22 cellular contexts compared by ENCODE assay signal in genomic region chr12:12046401-12046800, GRCh38. TPM values are rescaled to one million over a fixed set of nuclear protein-coding genes. Genes with fewer than 3 reads are reported as not detected.
DNase-seq lines count a peak whose midpoint lies in the region; FAIRE-seq and TF ChIP-seq lines count a peak whose summit lies in the region.
"Had no signal": no experiment of that assay in that cellular context is flagged by ENCODE, and none has a peak within 500 bp of the region (broad histone marks: within the 10 kb centered on the region; RNA-seq: fewer than 3 reads in every experiment).

No MANE protein-coding gene starts in this region.

- TF ChIP-seq POLR2A in H1 (IDR thresholded peaks at IDR 0.05; ENCODE audit: control extremely low read depth in 1 of 2, low read depth in 2 of 2, low read length in 2 of 2) (no peak), sigmoid colon (IDR thresholded peaks at IDR 0.05) (no peak), lower leg skin (IDR thresholded peaks at IDR 0.05) (no peak)

- H3K23me2 ChIP-seq in H1 (ENCODE audit: low read depth, low read length) = peaks cover 7% of the 10 kb centered on the region

- FAIRE-seq in H1 (lab: Jason Lieb, UNC) = no peak
- FAIRE-seq: A204.1, D721Med, H54, RCC 7860 had no signal

- H3K4me3 ChIP-seq in HEK293 (ENCODE audit: low read depth, low read length) (no peak overlapping the region), H1 (ENCODE audit: extremely low read depth in 1 of 4, insufficient read depth in 2 of 4, low read depth in 3 of 4, low read length in 4 of 4) (no peak overlapping the region), fibroblast of villous mesenchyme (ENCODE audit: low read depth, low read length) (no peak overlapping the region), sigmoid colon (no peak overlapping the region), lower leg skin (ENCODE audit: low read depth, poor library complexity, severe bottlenecking) (no peak overlapping the region)
- H3K4me3 ChIP-seq: SJCRH30 had no signal

- H3K56ac ChIP-seq in H1 (replicated peaks; ENCODE audit: insufficient read length, low read depth, low read length) = no peak overlapping the region

- TF ChIP-seq CTCF in HEK293 (tag by site-specific recombination; IDR thresholded peaks at IDR 0.05) (no peak), H1 (IDR thresholded peaks at IDR 0.05; ENCODE audit: control extremely low read depth in 1 of 3, insufficient read depth in 1 of 3, low read depth in 1 of 3, low read length in 3 of 3) (no peak), fibroblast of villous mesenchyme (IDR thresholded peaks at IDR 0.05; ENCODE audit: insufficient read depth, low read depth, low read length) (no peak), sigmoid colon (IDR thresholded peaks at IDR 0.05) (no peak), lower leg skin (IDR thresholded peaks at IDR 0.05) (no peak)

- H3K4me1 ChIP-seq in HEK293 (ENCODE audit: control insufficient read depth, insufficient read depth, low read length) (no peaks in the 10 kb centered on the region), H1 (replicated peaks in 1 of 4; ENCODE audit: control insufficient read depth in 3 of 4, insufficient read depth in 4 of 4, low read length in 3 of 4) (no peaks in the 10 kb centered on the region), sigmoid colon (peaks cover 0 to 27% (median 4%) of the 10 kb centered on the region in 4 donors)
- H3K4me1 ChIP-seq: SJCRH30 had no signal

- peak overlapping the region; percentile 95; the same call in 1 of the 2 replicates for H2BK5ac ChIP-seq in H1 (ENCODE audit: low read depth, low read length)

- H3K79me2 ChIP-seq in H1 (ENCODE audit: control insufficient read depth in 1 of 2, insufficient read depth in 2 of 2, low read length in 2 of 2) = no peaks in the 10 kb centered on the region; a peak in 1 of 4 replicates

- H3K23ac ChIP-seq in H1 (ENCODE audit: insufficient read length) = no peak overlapping the region

- H2AFZ ChIP-seq in H1 (ENCODE audit: low read length) = no peak overlapping the region

- no peak overlapping the region for H4K91ac ChIP-seq in H1 (replicated peaks; ENCODE audit: insufficient read length, low read length)

- peak overlapping the region; percentile 27; the same call in 1 of the 2 replicates for H2BK12ac ChIP-seq in H1 (ENCODE audit: low read depth, low read length)

- intact Hi-C loops in sigmoid colon (cut with DNase I) = loop anchor here (10.0 kb wide), 1 partner anchor 218 kb away; the partner anchor contains the start of gene LRP6
- intact Hi-C loops in lower leg skin (cut with DNase I; ENCODE audit: low total_unique reads) = no loop called here

- no peak overlapping the region for H3K18ac ChIP-seq in H1 (ENCODE audit: extremely low read depth, low read length)

- POLR2A ChIA-PET in HEK293 (lab: Yijun Ruan, JAX) (no interaction called here), H1 (lab: Charles Lee; ENCODE audit: partially characterized antibody) (no interaction called here)

- H3K27me3 ChIP-seq in H1 (replicated peaks in 1 of 4; ENCODE audit: control insufficient read depth in 3 of 4, extremely low read depth in 1 of 4, insufficient read depth in 3 of 4, low read length in 3 of 4) (no peaks in the 10 kb centered on the region), sigmoid colon (no peaks in the 10 kb centered on the region)
- H3K27me3 ChIP-seq: SJCRH30 had no signal

- no peak overlapping the region for H3K14ac ChIP-seq in H1 (ENCODE audit: insufficient read length)

- no peak for DNase-seq in H1 (ENCODE audit: low read depth in 1 of 2, low spot score in 2 of 2)
- peak; percentile 39 for DNase-seq in fibroblast of villous mesenchyme (ENCODE audit: low read depth)
- peak; percentile 83 for DNase-seq in sigmoid colon
- no peak for DNase-seq in MV-4-11 (lab: John Stamatoyannopoulos, UW)
- DNase-seq in lower leg skin (ENCODE audit: low spot score in 2 of 2) = no peak
- DNase-seq in iPS-NIHi11 (ENCODE audit: low spot score) = no peak
- DNase-seq: DMS53, GF-D8, NCI-H1694 treated with DMSO at 0.1 percent for 48 hours, NCI-H2081 treated with DMSO at 0.1 percent for 48 hours, NCI-H2171 treated with DMSO at 0.1 percent for 48 hours, NCI-H524 treated with DMSO at 0.1 percent for 48 hours, NCI-H82, SJCRH30 had no signal

- H3K9ac ChIP-seq in H1 (replicated peaks in 1 of 4; ENCODE audit: extremely low read depth in 1 of 4, low read depth in 3 of 4, low read length in 3 of 4) = no peak overlapping the region

- no peak overlapping the region for H4K5ac ChIP-seq in H1 (ENCODE audit: insufficient read length, low read depth, low read length)

- no peaks in the 10 kb centered on the region for H3K36me3 ChIP-seq in HEK293 (ENCODE audit: control insufficient read depth in 2 of 2, insufficient read depth in 1 of 2, low read length in 2 of 2)
- H3K36me3 ChIP-seq in H1 (ENCODE audit: control insufficient read depth in 2 of 4, insufficient read depth in 4 of 4, low read length in 3 of 4) = no peaks in the 10 kb centered on the region
- H3K36me3 ChIP-seq in sigmoid colon = no peaks in the 10 kb centered on the region
- H3K36me3 ChIP-seq: SJCRH30 had no signal

- no peak overlapping the region for H2BK20ac ChIP-seq in H1 (ENCODE audit: low read length)

- CTCF ChIA-PET in HEK293 (lab: Yijun Ruan, JAX) (no interaction called here), H1 (lab: Charles Lee; ENCODE audit: partially characterized antibody) (interaction anchor here (1.5 kb wide), 1 partner anchor 10 kb away, joined by 3 read pairs; no protein-coding TSS in a partner anchor)

- no peak overlapping the region for H4K8ac ChIP-seq in H1 (ENCODE audit: extremely low read depth, insufficient read depth, low read length)

- no peak overlapping the region for H2BK15ac ChIP-seq in H1 (ENCODE audit: low read length)

- H3K4me2 ChIP-seq in H1 (ENCODE audit: insufficient read depth in 1 of 2, low read depth in 2 of 2, low read length in 2 of 2) = no peak overlapping the region

- no peak for TF ChIP-seq RAD21 in H1 (IDR thresholded peaks at IDR 0.05 in 1 of 2, conservative IDR thresholded peaks at IDR 0.05 in 1 of 2; ENCODE audit: low read depth in 2 of 2, low read length in 2 of 2)

- TF ChIP-seq EP300 in H1 (IDR thresholded peaks at IDR 0.05; ENCODE audit: borderline replicate concordance in 1 of 2, low read depth in 2 of 2, low read length in 2 of 2) (no peak), sigmoid colon (IDR thresholded peaks at IDR 0.05) (peak; percentile 59 to 91 (median 82))

- H3K9me3 ChIP-seq in HEK293 (ENCODE audit: control insufficient read depth, insufficient read depth, low read depth, low read length) = no peaks in the 10 kb centered on the region
- H3K9me3 ChIP-seq in H1 (ENCODE audit: insufficient read depth in 2 of 2, low read depth in 1 of 2, low read length in 1 of 2) = no peaks in the 10 kb centered on the region
- no peaks in the 10 kb centered on the region for H3K9me3 ChIP-seq in sigmoid colon
- H3K9me3 ChIP-seq: SJCRH30 had no signal

- no peak overlapping the region for H3K27ac ChIP-seq in HEK293 (ENCODE audit: extremely low read depth, low read depth, low read length)
- H3K27ac ChIP-seq in H1 (ENCODE audit: low read depth, low read length) = no peak overlapping the region
- H3K27ac ChIP-seq in sigmoid colon = peak overlapping the region in 3 of 4 donors; percentile 64 to 76 (median 70)
- H3K27ac ChIP-seq: SJCRH30 had no signal

- H2BK120ac ChIP-seq in H1 (replicated peaks; ENCODE audit: low read depth, low read length) = peak overlapping the region; percentile 90

- WGBS in H1 (ENCODE audit: extremely low coverage in 1 of 2, insufficient coverage in 1 of 2, insufficient read length in 1 of 2, insufficient replicate concordance in 2 of 2, low coverage in 1 of 2, low lambda C conversion rate in 2 of 2, missing lambda C conversion rate in 1 of 2), 2 experiments = 95% methylated on average over 7 of the region's 7 CpGs; no CpG with 5 or more reads in 1 of the 2 experiments
- 91 to 93% methylated on average over 7 of the region's 7 CpGs for WGBS in sigmoid colon, 2 donors
- WGBS in lower leg skin, 2 donors = 74 to 76% methylated on average over 7 of the region's 7 CpGs

- H2AK5ac ChIP-seq in H1 (ENCODE audit: low read depth, low read length) = no peak overlapping the region

- no peaks in the 10 kb centered on the region for H4K20me1 ChIP-seq in H1 (replicated peaks in 1 of 2; ENCODE audit: control insufficient read depth in 1 of 2, insufficient read depth in 2 of 2, low read length in 2 of 2)

- no peak overlapping the region for H3K4ac ChIP-seq in H1 (replicated peaks; ENCODE audit: insufficient read length, low read depth, low read length)

- H3K79me1 ChIP-seq in H1 (ENCODE audit: low read depth, low read length) = no peaks in the 10 kb centered on the region

TF ChIP-seq in HEK293, 187 proteins besides CTCF, POLR2A, EP300 and RAD21:
- no peak for TF ChIP-seq ZNF785 (tag by site-specific recombination; IDR thresholded peaks at IDR 0.05)
- TF ChIP-seq ZBTB17 (tag by site-specific recombination; IDR thresholded peaks at IDR 0.05) = 0 out of 2 replicates have a peak, but pooled peaks have one; percentile 21

TF ChIP-seq in H1, 55 proteins besides CTCF, POLR2A, EP300 and RAD21 (continues in another document):
- TF ChIP-seq ATF3 (IDR thresholded peaks at IDR 0.05; ENCODE audit: insufficient read depth, low read depth, low read length) = no peak
- TF ChIP-seq MAX (IDR thresholded peaks at IDR 0.05) = no peak
- TF ChIP-seq EGR1 (IDR thresholded peaks at IDR 0.05; ENCODE audit: borderline replicate concordance, low read depth, low read length) = no peak
- TF ChIP-seq SIX5 (IDR thresholded peaks at IDR 0.05; ENCODE audit: low read depth, low read length) = no peak

RNA-seq across cellular contexts. Expression of gene BCL2L14, which starts 24.3 kb away (rescaled TPM):
- 2.4 and 2.9 TPM in 2 replicates for total RNA-seq in H1 (2021; fragmentation: NEBNext Ultra II Directional; extraction: Animal tissue kit (Norgen Biotek cat#: 25700))
- polyA plus RNA-seq in H1 (2011; rRNA removed) (0.39 and 0.80 TPM in 2 replicates), sigmoid colon (10 to 100 TPM; 21.6 to 41.8 (median 36.0) TPM)
- 1.7 TPM for polyA plus RNA-seq in H1 (2011; cell fraction: cytosol; rRNA removed)
- 0.31 TPM for polyA plus RNA-seq in H1 (2011; cell fraction: nucleus; rRNA removed)
- 0.99 to 2.3 TPM (median 1.2 TPM) in 4 replicates for polyA plus RNA-seq in H1 (2012, experiment 1 of 2)
- 0.10 TPM for polyA plus RNA-seq in H1 (2012, experiment 2 of 2)
- polyA plus RNA-seq in H1 (2013, experiment 1 of 2) = 1.5 TPM
- polyA plus RNA-seq in H1 (2013, experiment 2 of 2) = 2.0 TPM
- polyA minus RNA-seq in H1 (2011; rRNA and poly(A)+ RNA removed) = 0.44 and 0.54 TPM in 2 replicates
- polyA minus RNA-seq in H1 (2011; cell fraction: cytosol; rRNA and poly(A)+ RNA removed) = not detected
- polyA minus RNA-seq in H1 (2011; cell fraction: nucleus; rRNA and poly(A)+ RNA removed) = 0.30 TPM
- total RNA-seq in fibroblast of villous mesenchyme (not detected in 2 replicates), sigmoid colon (not detected), lower leg skin (not detected)
- total RNA-seq: OCI-LY7, SJCRH30 had no signal
- polyA plus RNA-seq: CD14-positive monocyte, IgD-negative memory B cell had no signal

Comparison
In these comparisons a context has a peak if more than half of its experiments do, and no peak if none do; other contexts are left out.
1. H3K27ac ChIP-seq: peak in sigmoid colon (3 of 4); none in HEK293 (single experiment) and H1 (single experiment).
2. DNase-seq: peak in fibroblast of villous mesenchyme (single experiment) and sigmoid colon (single experiment); none in H1 (0 of 2), MV-4-11 (single experiment), lower leg skin (0 of 2) and iPS-NIHi11 (single experiment).